In the genomic region with DNA sequence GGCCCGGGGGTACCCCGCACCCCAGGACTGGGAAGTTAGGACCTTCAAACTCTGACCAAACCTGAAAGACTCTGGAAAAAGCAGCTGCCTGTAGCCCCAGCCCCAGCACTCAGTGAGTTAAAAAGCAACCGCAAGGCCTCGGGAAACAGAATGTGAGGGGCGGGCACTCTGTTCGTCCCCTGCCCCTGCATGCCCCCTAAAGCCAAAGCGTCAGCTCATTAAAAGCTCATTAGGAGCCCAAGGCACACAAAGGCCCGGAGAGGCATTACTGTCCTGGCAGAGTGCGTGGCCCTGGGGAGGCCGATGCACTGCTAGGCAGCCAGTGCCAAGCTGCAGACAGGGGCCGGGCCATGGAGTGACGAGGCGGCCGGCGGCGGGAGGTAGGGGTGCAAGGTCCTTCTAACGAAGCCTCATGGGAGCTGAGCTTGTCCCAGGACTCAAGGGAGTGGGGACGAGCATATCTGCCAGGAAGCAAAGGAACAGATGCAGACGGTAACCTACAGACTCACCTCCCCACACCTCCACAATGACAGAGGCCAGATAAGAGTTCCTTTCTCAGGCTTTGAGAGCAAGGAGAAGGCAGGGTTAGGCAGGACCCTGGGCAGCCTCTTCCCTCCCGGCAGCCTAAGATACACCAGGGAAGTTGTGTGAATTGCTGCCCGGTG, we compare ENCODE assay signal across 2 cellular contexts.
A peak's percentile ranks its signal among the peaks of the same experiment; 100 is the strongest.
TF ChIP-seq lines count a peak whose summit lies in the region.

No MANE protein-coding gene starts in this region.

TF ChIP-seq in HEK293, 187 proteins besides CTCF, POLR2A, EP300 and RAD21:
- TF ChIP-seq ZFP69B (tag by site-specific recombination; IDR thresholded peaks at IDR 0.05): no peak
- no peak for TF ChIP-seq TCF7L2 (IDR thresholded peaks at IDR 0.05; ENCODE audit: borderline replicate concordance, low read depth, low read length)
- TF ChIP-seq ZNF133 (tag by site-specific recombination; IDR thresholded peaks at IDR 0.05): no peak
- TF ChIP-seq, protein P1, sequence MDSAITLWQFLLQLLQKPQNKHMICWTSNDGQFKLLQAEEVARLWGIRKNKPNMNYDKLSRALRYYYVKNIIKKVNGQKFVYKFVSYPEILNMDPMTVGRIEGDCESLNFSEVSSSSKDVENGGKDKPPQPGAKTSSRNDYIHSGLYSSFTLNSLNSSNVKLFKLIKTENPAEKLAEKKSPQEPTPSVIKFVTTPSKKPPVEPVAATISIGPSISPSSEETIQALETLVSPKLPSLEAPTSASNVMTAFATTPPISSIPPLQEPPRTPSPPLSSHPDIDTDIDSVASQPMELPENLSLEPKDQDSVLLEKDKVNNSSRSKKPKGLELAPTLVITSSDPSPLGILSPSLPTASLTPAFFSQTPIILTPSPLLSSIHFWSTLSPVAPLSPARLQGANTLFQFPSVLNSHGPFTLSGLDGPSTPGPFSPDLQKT (IDR thresholded peaks at IDR 0.05; ENCODE audit: borderline replicate concordance, low read depth, low read length): no peak
- no peak for TF ChIP-seq ZNF76 (tag by site-specific recombination; IDR thresholded peaks at IDR 0.05; ENCODE audit: borderline replicate concordance, low read depth)
- TF ChIP-seq, protein P2, sequence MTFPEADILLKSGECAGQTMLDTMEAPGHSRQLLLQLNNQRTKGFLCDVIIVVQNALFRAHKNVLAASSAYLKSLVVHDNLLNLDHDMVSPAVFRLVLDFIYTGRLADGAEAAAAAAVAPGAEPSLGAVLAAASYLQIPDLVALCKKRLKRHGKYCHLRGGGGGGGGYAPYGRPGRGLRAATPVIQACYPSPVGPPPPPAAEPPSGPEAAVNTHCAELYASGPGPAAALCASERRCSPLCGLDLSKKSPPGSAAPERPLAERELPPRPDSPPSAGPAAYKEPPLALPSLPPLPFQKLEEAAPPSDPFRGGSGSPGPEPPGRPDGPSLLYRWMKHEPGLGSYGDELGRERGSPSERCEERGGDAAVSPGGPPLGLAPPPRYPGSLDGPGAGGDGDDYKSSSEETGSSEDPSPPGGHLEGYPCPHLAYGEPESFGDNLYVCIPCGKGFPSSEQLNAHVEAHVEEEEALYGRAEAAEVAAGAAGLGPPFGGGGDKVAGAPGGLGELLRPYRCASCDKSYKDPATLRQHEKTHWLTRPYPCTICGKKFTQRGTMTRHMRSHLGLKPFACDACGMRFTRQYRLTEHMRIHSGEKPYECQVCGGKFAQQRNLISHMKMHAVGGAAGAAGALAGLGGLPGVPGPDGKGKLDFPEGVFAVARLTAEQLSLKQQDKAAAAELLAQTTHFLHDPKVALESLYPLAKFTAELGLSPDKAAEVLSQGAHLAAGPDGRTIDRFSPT (tag by site-specific recombination; IDR thresholded peaks at IDR 0.05): no peak
- peak; percentile 54 for TF ChIP-seq PRDM10 (tag by site-specific recombination; IDR thresholded peaks at IDR 0.05)

TF ChIP-seq in H1, 55 proteins besides CTCF, POLR2A, EP300 and RAD21:
- TF ChIP-seq CREB1 (IDR thresholded peaks at IDR 0.05): no peak
- TF ChIP-seq RBBP5 (IDR thresholded peaks at IDR 0.05; ENCODE audit: borderline replicate concordance, low read depth, low read length): no peak
- no peak for TF ChIP-seq CBX5 (IDR thresholded peaks at IDR 0.05; ENCODE audit: low read depth, low read length)
- no peak for TF ChIP-seq CBX8 (IDR thresholded peaks at IDR 0.05; ENCODE audit: borderline replicate concordance, low read depth, low read length)
- no peak for TF ChIP-seq TEAD4 (IDR thresholded peaks at IDR 0.05; ENCODE audit: low read depth, low read length)
- TF ChIP-seq KDM1A (IDR thresholded peaks at IDR 0.05; ENCODE audit: borderline replicate concordance, low read length): no peak
- TF ChIP-seq SP4 (IDR thresholded peaks at IDR 0.05; ENCODE audit: low read length): no peak
- no peak for TF ChIP-seq CHD1 (IDR thresholded peaks at IDR 0.05; ENCODE audit: low read depth, low read length)
- no peak for TF ChIP-seq SIX5 (IDR thresholded peaks at IDR 0.05; ENCODE audit: low read depth, low read length)
- TF ChIP-seq SP1 (IDR thresholded peaks at IDR 0.05; ENCODE audit: low read depth, low read length): no peak
- TF ChIP-seq SP2 (IDR thresholded peaks at IDR 0.05; ENCODE audit: low read length): no peak
- no peak for TF ChIP-seq NRF1 (IDR thresholded peaks at IDR 0.05; ENCODE audit: low read depth, low read length)
- no peak for TF ChIP-seq HDAC2 (IDR thresholded peaks at IDR 0.05; ENCODE audit: borderline replicate concordance in 1 of 2, low read depth in 2 of 2, low read length in 2 of 2)
- TF ChIP-seq TAF1 (IDR thresholded peaks at IDR 0.05; ENCODE audit: low read depth, low read length): no peak
- TF ChIP-seq ATF2 (IDR thresholded peaks at IDR 0.05; ENCODE audit: low read length): no peak
- no peak for TF ChIP-seq ZNF274 (IDR thresholded peaks at IDR 0.05; ENCODE audit: borderline replicate concordance, extremely low read depth, low read length)
- TF ChIP-seq RFX5 (IDR thresholded peaks at IDR 0.05; ENCODE audit: borderline replicate concordance, low read depth, low read length): no peak
